Comparison of ENCODE assay signal across 11 cellular contexts in the genomic region with DNA sequence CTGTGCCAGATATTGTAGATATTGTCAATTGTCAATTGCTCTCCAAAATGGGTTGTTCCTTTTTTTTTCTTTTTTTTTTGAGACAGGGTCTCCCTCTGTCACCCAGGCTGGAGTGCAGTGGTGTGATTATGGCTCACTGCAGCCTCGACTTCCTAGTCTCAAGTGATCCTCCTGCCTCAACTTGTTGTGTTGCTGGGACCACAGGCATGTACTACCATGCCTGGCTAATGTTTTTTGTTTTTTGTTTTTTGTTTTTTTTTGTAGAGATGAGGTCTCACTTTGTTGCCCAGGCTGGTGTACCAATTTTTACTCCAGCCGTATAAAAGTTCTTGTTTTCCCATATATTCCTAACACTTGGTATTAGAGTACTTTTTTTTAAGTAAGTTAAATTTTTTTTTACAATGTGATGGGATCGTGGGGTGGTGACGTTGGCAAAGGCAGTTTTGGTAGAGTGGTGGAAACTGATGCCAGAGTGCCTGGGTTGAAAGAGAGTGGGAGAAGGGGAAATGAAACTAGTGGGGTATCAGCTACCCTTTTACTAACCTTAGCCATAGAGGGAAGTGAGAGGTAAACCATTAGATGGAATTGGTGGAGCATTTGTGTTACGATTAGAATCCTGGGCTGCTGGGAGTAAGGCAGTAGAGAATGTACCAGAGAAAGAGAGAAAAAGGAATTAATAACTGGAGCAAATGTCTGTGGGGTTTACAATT. TPM values are rescaled to one million over a fixed set of nuclear protein-coding genes. Genes with fewer than 3 reads are reported as not detected.
DNase-seq lines count a peak whose midpoint lies in the region; ATAC-seq and TF ChIP-seq lines count a peak whose summit lies in the region.
"Had no signal": no experiment of that assay in that cellular context is flagged by ENCODE, and none has a peak within 500 bp of the region (broad histone marks: within the 10 kb centered on the region; RNA-seq: fewer than 3 reads in every experiment).

No MANE protein-coding gene starts in this region.

- no peaks in the 10 kb centered on the region for H3K36me3 Mint-ChIP-seq in endodermal cell (ENCODE audit: low read depth)

- 93 to 95% methylated on average over 2 to 4 of the region's 5 CpGs for WGBS in endodermal cell (ENCODE audit: insufficient coverage in 1 of 2, insufficient read length in 1 of 2), 2 experiments

- H3K27ac Mint-ChIP-seq in endodermal cell: no peak overlapping the region
- H3K27ac Mint-ChIP-seq: dendritic cell treated with granulocyte-macrophage colony-stimulating factor and Interleukin-4, amounts not matched to agents 40 ng/mL and 50 ng/mL, for 4 days; T-helper 1 cell treated with Interleukin-12 subunit alpha and Interleukin-12 subunit beta and Interleukin-4 antibody, amounts not matched to agents 30 μg/mL and 1 μg/mL, for 36 hours had no signal

- no peaks in the 10 kb centered on the region for H3K27me3 ChIP-seq in endodermal cell (ENCODE audit: control insufficient read depth, insufficient read depth, low read length, poor library complexity, severe bottlenecking)

- H3K4me3 ChIP-seq in endodermal cell (ENCODE audit: low read length): no peak overlapping the region

- no peaks in the 10 kb centered on the region for H3K9me3 ChIP-seq in endodermal cell (ENCODE audit: control insufficient read depth, low read length)
- H3K9me3 ChIP-seq: Caco-2 had no signal

- H3K4me1 ChIP-seq in endodermal cell (ENCODE audit: control insufficient read depth, insufficient read depth, low read length): no peaks in the 10 kb centered on the region
- H3K4me1 ChIP-seq: Caco-2 had no signal

- H3K9me3 Mint-ChIP-seq in endodermal cell: no peaks in the 10 kb centered on the region
- H3K9me3 Mint-ChIP-seq: dendritic cell treated with granulocyte-macrophage colony-stimulating factor and Interleukin-4, amounts not matched to agents 40 ng/mL and 50 ng/mL, for 4 days had no signal

- DNase-seq in endodermal cell (no peak), 8988T (no peak), iPS-NIHi11 (ENCODE audit: low spot score) (no peak), NCI-H1694 treated with DMSO at 0.1 percent for 48 hours (lab: John Stamatoyannopoulos, UW) (no peak), NCI-H2081 treated with DMSO at 0.1 percent for 48 hours (lab: John Stamatoyannopoulos, UW) (no peak)
- DNase-seq: Caco-2 had no signal

- no peaks in the 10 kb centered on the region for H3K36me3 ChIP-seq in endodermal cell (ENCODE audit: control insufficient read depth, insufficient read depth, low read length)

- peak overlapping the region; percentile 56 for H3K9ac ChIP-seq in endodermal cell (ENCODE audit: extremely low read depth, low read length, poor library complexity, severe bottlenecking)

- H3K4me1 Mint-ChIP-seq in endodermal cell: peaks cover 7% of the 10 kb centered on the region

- H3K27me3 Mint-ChIP-seq in endodermal cell (ENCODE audit: insufficient read depth): peaks cover 21% of the 10 kb centered on the region

- no peak overlapping the region for H3K4me3 Mint-ChIP-seq in endodermal cell
- H3K4me3 Mint-ChIP-seq: dendritic cell treated with granulocyte-macrophage colony-stimulating factor and Interleukin-4, amounts not matched to agents 40 ng/mL and 50 ng/mL, for 4 days; T-helper 1 cell treated with Interleukin-12 subunit alpha and Interleukin-12 subunit beta and Interleukin-4 antibody, amounts not matched to agents 30 μg/mL and 1 μg/mL, for 36 hours had no signal

- peak; percentile 94 for ATAC-seq in GM18511 (IDR thresholded peaks at IDR 0.05; ENCODE audit: unreplicated experiment)
- peak; percentile 89 for ATAC-seq in GM21619 (IDR thresholded peaks at IDR 0.05; ENCODE audit: unreplicated experiment)
- peak; percentile 85 for ATAC-seq in HG03354 (IDR thresholded peaks at IDR 0.05; ENCODE audit: poor library complexity, severe bottlenecking, unreplicated experiment)

- no peak overlapping the region for H3K27ac ChIP-seq in endodermal cell (ENCODE audit: low read depth, low read length)

- TF ChIP-seq CTCF in endodermal cell (conservative IDR thresholded peaks at IDR 0.05): no peak

RNA-seq across cellular contexts. Expression of gene CFAP54, which starts 33.0 kb away (rescaled TPM):
- total RNA-seq in endodermal cell: 1 to 10 TPM; 1.5 to 1.7 TPM
- polyA plus RNA-seq in endodermal cell (2013, experiment 1 of 2): 0.64 TPM
- polyA plus RNA-seq in endodermal cell (2013, experiment 2 of 2): 1.3 TPM

RNA-seq across cellular contexts. Expression of gene CDK17, which starts 56.2 kb away (rescaled TPM):
- 10 to 100 TPM; 36.2 to 39.9 TPM for total RNA-seq in endodermal cell
- polyA plus RNA-seq in endodermal cell (2013, experiment 1 of 2): 33.3 TPM
- polyA plus RNA-seq in endodermal cell (2013, experiment 2 of 2): 34.4 TPM
